In the genomic region with DNA sequence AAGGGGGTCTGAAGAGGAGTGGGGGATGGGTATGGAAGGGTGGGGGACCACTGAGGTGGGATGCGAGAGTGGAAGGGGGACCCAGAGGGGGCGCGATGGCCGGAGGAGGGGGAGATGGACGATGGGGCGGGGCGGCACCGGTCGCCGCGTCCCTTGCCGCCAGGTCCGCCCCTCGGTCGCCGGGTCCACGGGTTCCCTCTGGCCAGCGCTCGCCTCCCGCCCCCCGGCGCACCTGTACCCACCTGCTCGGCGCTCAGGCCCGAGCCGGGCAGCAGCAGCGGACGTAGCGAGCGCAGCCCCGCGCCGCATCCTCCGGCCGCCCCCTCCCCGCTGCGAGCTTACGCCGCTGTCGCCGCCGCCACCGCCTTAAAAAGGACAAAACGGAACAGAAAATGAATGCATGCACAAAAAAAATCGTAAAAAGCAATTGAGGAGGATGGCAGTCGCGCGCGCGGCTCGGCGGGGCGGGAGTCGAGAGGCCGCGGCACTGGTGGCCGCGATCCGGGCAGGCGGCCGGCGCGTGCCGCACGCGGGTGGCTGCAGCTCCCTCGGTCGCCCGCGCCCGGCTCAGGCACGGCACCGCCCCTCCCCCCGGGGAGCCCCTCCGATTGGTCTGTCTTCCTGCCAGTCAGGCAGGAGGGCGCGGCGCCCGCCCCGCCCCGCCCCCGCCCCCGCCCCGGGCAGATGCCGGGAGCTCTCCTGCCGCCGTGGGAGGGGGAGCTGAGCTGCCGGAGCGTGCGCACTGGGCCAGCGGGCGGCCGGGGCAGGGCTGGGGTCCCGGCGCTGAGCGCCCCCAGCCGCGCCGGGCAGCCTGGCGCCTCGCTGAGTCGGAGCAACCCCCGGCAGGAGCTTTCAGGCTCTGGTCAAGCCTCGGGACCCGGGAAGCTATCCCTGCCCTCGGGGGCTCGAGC, we compare ENCODE assay signal across 7 cellular contexts. TPM values are rescaled to one million over a fixed set of nuclear protein-coding genes. Genes with fewer than 3 reads are reported as not detected.
DNase-seq lines count a peak whose midpoint lies in the region; ATAC-seq, FAIRE-seq and TF ChIP-seq lines count a peak whose summit lies in the region.

A gene (minus strand): TSS at position 539 of the 911 bp plus-strand sequence. CDS start 87,699 bp downstream, outside the sequence.

- DNase-seq in GM18507 (ENCODE audit: extremely low spot score, insufficient read length, low read depth) (peak; percentile 90), NCI-H2107 (lab: John Stamatoyannopoulos, UW) (peak; percentile 31), endothelial cell (ENCODE audit: low spot score) (peak; percentile 94), myocyte (ENCODE audit: low read depth) (peak; percentile 29)
- DNase-seq in activated CD8-positive, alpha-beta memory T cell treated with anti-CD3 and anti-CD28 coated beads, Interleukin-2, amount 10 ng/mL, durations not matched to agents 7 days and 5 days = peak; percentile 93
- peak; percentile 66 to 77 for DNase-seq in stimulated activated CD8-positive, alpha-beta memory T cell treated with anti-CD3 and anti-CD28 coated beads, Interleukin-7, amount 100 ng/mL, for 4 hours (ENCODE audit: low read depth in 2 of 2)

- H3K36me3 Mint-ChIP-seq in activated CD8-positive, alpha-beta memory T cell treated with anti-CD3 and anti-CD28 coated beads, Interleukin-2, amount 10 ng/mL, durations not matched to agents 7 days and 5 days = peaks cover 38% of the 10 kb centered on the region
- no peaks in the 10 kb centered on the region for H3K36me3 Mint-ChIP-seq in endothelial cell (ENCODE audit: low read depth, unreplicated experiment)

- peaks cover 48% of the 10 kb centered on the region for H3K4me1 Mint-ChIP-seq in activated CD8-positive, alpha-beta memory T cell treated with anti-CD3 and anti-CD28 coated beads, Interleukin-2, amount 10 ng/mL, durations not matched to agents 7 days and 5 days
- H3K4me1 Mint-ChIP-seq in endothelial cell (ENCODE audit: unreplicated experiment) = peaks cover 6% of the 10 kb centered on the region

- H3K4me3 Mint-ChIP-seq in activated CD8-positive, alpha-beta memory T cell treated with anti-CD3 and anti-CD28 coated beads, Interleukin-2, amount 10 ng/mL, durations not matched to agents 7 days and 5 days = peak within 1 kb of the TSS; percentile 94
- H3K4me3 Mint-ChIP-seq in endothelial cell (ENCODE audit: unreplicated experiment) = peak within 1 kb of the TSS; percentile 84

- H3K9me3 Mint-ChIP-seq in activated CD8-positive, alpha-beta memory T cell treated with anti-CD3 and anti-CD28 coated beads, Interleukin-2, amount 10 ng/mL, durations not matched to agents 7 days and 5 days (ENCODE audit: low read depth) = no peaks in the 10 kb centered on the region
- H3K9me3 Mint-ChIP-seq in endothelial cell (ENCODE audit: unreplicated experiment) = no peaks in the 10 kb centered on the region

- peak; percentile 38 for FAIRE-seq in GM18507 (lab: Jason Lieb, UNC)

- CTCF ChIA-PET in activated CD8-positive, alpha-beta memory T cell treated with anti-CD3 and anti-CD28 coated beads, Interleukin-2, amount 10 ng/mL, durations not matched to agents 7 days and 5 days (lab: Charles Lee) = interaction anchor here (0.8 to 7.0 kb wide), 12 partner anchors 9 to 202 kb away, joined by 3 to 104 read pairs (median 8); no protein-coding TSS in a partner anchor

- no peak for TF ChIP-seq CTCF in endothelial cell (IDR thresholded peaks at IDR 0.05; ENCODE audit: unreplicated experiment)

- H3K27me3 Mint-ChIP-seq in activated CD8-positive, alpha-beta memory T cell treated with anti-CD3 and anti-CD28 coated beads, Interleukin-2, amount 10 ng/mL, durations not matched to agents 7 days and 5 days = peaks cover 11% of the 10 kb centered on the region
- peaks cover 19% of the 10 kb centered on the region for H3K27me3 Mint-ChIP-seq in endothelial cell (ENCODE audit: unreplicated experiment)

- ATAC-seq in HG02642 (IDR thresholded peaks at IDR 0.05; ENCODE audit: poor library complexity, unreplicated experiment) = peak; percentile 91
- peak; percentile 70 for ATAC-seq in activated CD8-positive, alpha-beta memory T cell treated with anti-CD3 and anti-CD28 coated beads, Interleukin-2, amount 10 ng/mL, durations not matched to agents 7 days and 5 days

- peak within 1 kb of the TSS; percentile 80 for H3K27ac Mint-ChIP-seq in activated CD8-positive, alpha-beta memory T cell treated with anti-CD3 and anti-CD28 coated beads, Interleukin-2, amount 10 ng/mL, durations not matched to agents 7 days and 5 days
- no peak within 1 kb of the TSS for H3K27ac Mint-ChIP-seq in endothelial cell (ENCODE audit: unreplicated experiment)

RNA-seq across cellular contexts. Expression of the gene that starts here (rescaled TPM):
- 10 to 100 TPM; 41.7 to 57.8 TPM for total RNA-seq in activated CD8-positive, alpha-beta memory T cell treated with anti-CD3 and anti-CD28 coated beads, Interleukin-2, amount 10 ng/mL, durations not matched to agents 7 days and 5 days
- total RNA-seq in endothelial cell (ENCODE audit: unreplicated experiment) = not detected
- 0.16 TPM in 1 of 2 replicates, not detected in the other for total RNA-seq in myocyte
- polyA plus RNA-seq in myocyte (2012) = 0.08 TPM

Comparison
In these comparisons a context has a peak if more than half of its experiments do, and no peak if none do; other contexts are left out.
1. Peak in every context shown above with its lines: DNase-seq and ATAC-seq.
2. RNA of the gene that starts here (total RNA-seq): 41.7 to 57.8 TPM in activated CD8-positive, alpha-beta memory T cell treated with anti-CD3 and anti-CD28 coated beads, Interleukin-2, amount 10 ng/mL, durations not matched to agents 7 days and 5 days; not detected in endothelial cell (single experiment) and 0.16 TPM in myocyte; every median in the first group is over 10 times any median in the second.
3. Peak in DNase-seq in endothelial cell; RNA of the gene not detected or under 1 TPM.
4. Peak in DNase-seq in myocyte; RNA of the gene not detected or under 1 TPM.
5. DNase-seq: peak in every context shown above with its lines; median percentile 94 in endothelial cell; 93 in activated CD8-positive, alpha-beta memory T cell treated with anti-CD3 and anti-CD28 coated beads, Interleukin-2, amount 10 ng/mL, durations not matched to agents 7 days and 5 days; 90 in GM18507; 72 in stimulated activated CD8-positive, alpha-beta memory T cell treated with anti-CD3 and anti-CD28 coated beads, Interleukin-7, amount 100 ng/mL, for 4 hours; 31 in NCI-H2107; 29 in myocyte.